Comparison of ENCODE assay signal across 11 cellular contexts in genomic region chr10:129969528-129970264, GRCh38. TPM values are rescaled to one million over a fixed set of nuclear protein-coding genes. Genes with fewer than 3 reads are reported as not detected.
A peak's percentile ranks its signal among the peaks of the same experiment; 100 is the strongest.
DNase-seq lines count a peak whose midpoint lies in the region; ATAC-seq and TF ChIP-seq lines count a peak whose summit lies in the region.
"Had no signal": no experiment of that assay in that cellular context is flagged by ENCODE, and none has a peak within 500 bp of the region (broad histone marks: within the 10 kb centered on the region; RNA-seq: fewer than 3 reads in every experiment).

No MANE protein-coding gene starts in this region.

- no peak overlapping the region for H3K9ac ChIP-seq in skeletal muscle satellite cell (ENCODE audit: low read depth, low read length)

- ATAC-seq in activated T-cell treated with anti-CD3 and anti-CD28 coated beads, Interleukin-2, amount 50 U/mL, for 4 hours: no peak
- ATAC-seq in right cardiac atrium: no peak
- ATAC-seq in foreskin keratinocyte: no peak
- no peak for ATAC-seq in HG02623 (IDR thresholded peaks at IDR 0.05; ENCODE audit: unreplicated experiment)

- intact Hi-C loops in right cardiac atrium (cut with DNase I): loop anchor here (5.0 to 10.0 kb wide), 3 partner anchors 87 to 937 kb away; no protein-coding TSS in a partner anchor

- POLR2A ChIA-PET in activated CD4-positive, alpha-beta memory T cell treated with anti-CD3 and anti-CD28 coated beads, Interleukin-2, amount 10 ng/mL, durations not matched to agents 7 days and 5 days (lab: Charles Lee): no interaction called here

- no peak overlapping the region for H3K4me3 Mint-ChIP-seq in activated T-cell treated with anti-CD3 and anti-CD28 coated beads, Interleukin-2, amount 50 U/mL, for 24 hours
- no peak overlapping the region for H3K4me3 Mint-ChIP-seq in activated T-cell treated with anti-CD3 and anti-CD28 coated beads, Interleukin-2, amount 50 U/mL, for 4 hours
- H3K4me3 Mint-ChIP-seq in activated CD4-positive, alpha-beta memory T cell treated with anti-CD3 and anti-CD28 coated beads, Interleukin-2, amount 10 ng/mL, durations not matched to agents 7 days and 5 days: peak overlapping the region; percentile 30
- H3K4me3 Mint-ChIP-seq: activated naive CD4-positive, alpha-beta T cell treated with anti-CD3 and anti-CD28 coated beads, Interleukin-2, amount 50 U/mL, for 24 hours; dendritic cell treated with granulocyte-macrophage colony-stimulating factor and Interleukin-4, amounts not matched to agents 40 ng/mL and 50 ng/mL, for 4 days had no signal

- H3K27me3 Mint-ChIP-seq in activated T-cell treated with anti-CD3 and anti-CD28 coated beads, Interleukin-2, amount 50 U/mL, for 24 hours: peaks cover 74% of the 10 kb centered on the region
- peaks cover 64% of the 10 kb centered on the region for H3K27me3 Mint-ChIP-seq in activated T-cell treated with anti-CD3 and anti-CD28 coated beads, Interleukin-2, amount 50 U/mL, for 4 hours (ENCODE audit: low read depth)
- H3K27me3 Mint-ChIP-seq in activated CD4-positive, alpha-beta memory T cell treated with anti-CD3 and anti-CD28 coated beads, Interleukin-2, amount 10 ng/mL, durations not matched to agents 7 days and 5 days: peaks cover 60% of the 10 kb centered on the region

- peak overlapping the region; percentile 35 for H3K4me3 ChIP-seq in right cardiac atrium (ENCODE audit: low read length)
- H3K4me3 ChIP-seq in skeletal muscle satellite cell (ENCODE audit: low read length): no peak overlapping the region

- peak overlapping the region; percentile 58 for H3K27ac Mint-ChIP-seq in activated T-cell treated with anti-CD3 and anti-CD28 coated beads, Interleukin-2, amount 50 U/mL, for 24 hours
- H3K27ac Mint-ChIP-seq in activated CD4-positive, alpha-beta memory T cell treated with anti-CD3 and anti-CD28 coated beads, Interleukin-2, amount 10 ng/mL, durations not matched to agents 7 days and 5 days: peak overlapping the region; percentile 52
- H3K27ac Mint-ChIP-seq: dendritic cell treated with granulocyte-macrophage colony-stimulating factor and Interleukin-4, amounts not matched to agents 40 ng/mL and 50 ng/mL, for 4 days had no signal

- H3K9me3 ChIP-seq in right cardiac atrium (ENCODE audit: control insufficient read depth, low read length) (no peaks in the 10 kb centered on the region), skeletal muscle satellite cell (replicated peaks; ENCODE audit: low read length) (no peaks in the 10 kb centered on the region)

- CTCF ChIA-PET in activated CD4-positive, alpha-beta memory T cell treated with anti-CD3 and anti-CD28 coated beads, Interleukin-2, amount 10 ng/mL, durations not matched to agents 7 days and 5 days (lab: Charles Lee): no interaction called here

- TF ChIP-seq CTCF in foreskin keratinocyte (conservative IDR thresholded peaks at IDR 0.05): no peak

- H3K4me2 ChIP-seq in skeletal muscle satellite cell (ENCODE audit: low read length): peak overlapping the region; percentile 52

- H3K27me3 ChIP-seq in right cardiac atrium (ENCODE audit: control insufficient read depth, insufficient read depth) (no peaks in the 10 kb centered on the region), skeletal muscle satellite cell (ENCODE audit: control insufficient read depth, insufficient read depth, low read length) (peaks cover 62% of the 10 kb centered on the region), foreskin keratinocyte (peaks cover 100% of the 10 kb centered on the region)

- no peaks in the 10 kb centered on the region for H3K9me3 Mint-ChIP-seq in activated T-cell treated with anti-CD3 and anti-CD28 coated beads, Interleukin-2, amount 50 U/mL, for 24 hours
- no peaks in the 10 kb centered on the region for H3K9me3 Mint-ChIP-seq in activated T-cell treated with anti-CD3 and anti-CD28 coated beads, Interleukin-2, amount 50 U/mL, for 4 hours
- no peaks in the 10 kb centered on the region for H3K9me3 Mint-ChIP-seq in activated CD4-positive, alpha-beta memory T cell treated with anti-CD3 and anti-CD28 coated beads, Interleukin-2, amount 10 ng/mL, durations not matched to agents 7 days and 5 days
- H3K9me3 Mint-ChIP-seq: activated naive CD4-positive, alpha-beta T cell treated with anti-CD3 and anti-CD28 coated beads, Interleukin-2, amount 50 U/mL, for 24 hours; dendritic cell treated with granulocyte-macrophage colony-stimulating factor and Interleukin-4, amounts not matched to agents 40 ng/mL and 50 ng/mL, for 4 days had no signal

- H3K4me1 Mint-ChIP-seq in activated T-cell treated with anti-CD3 and anti-CD28 coated beads, Interleukin-2, amount 50 U/mL, for 24 hours (ENCODE audit: low read depth): peaks cover 13% of the 10 kb centered on the region
- peaks cover 9% of the 10 kb centered on the region for H3K4me1 Mint-ChIP-seq in activated T-cell treated with anti-CD3 and anti-CD28 coated beads, Interleukin-2, amount 50 U/mL, for 4 hours (ENCODE audit: low read depth)
- H3K4me1 Mint-ChIP-seq in activated CD4-positive, alpha-beta memory T cell treated with anti-CD3 and anti-CD28 coated beads, Interleukin-2, amount 10 ng/mL, durations not matched to agents 7 days and 5 days: peaks cover 12% of the 10 kb centered on the region

- 3% methylated on average over 43 of the region's 43 CpGs for WGBS in right cardiac atrium

- no peaks in the 10 kb centered on the region for H3K36me3 ChIP-seq in skeletal muscle satellite cell (ENCODE audit: insufficient read depth, low read length)

- no peak for DNase-seq in activated T-cell treated with anti-CD3 and anti-CD28 coated beads, Interleukin-2, amount 50 U/mL, for 24 hours
- DNase-seq in activated T-cell treated with anti-CD3 and anti-CD28 coated beads, Interleukin-2, amount 50 U/mL, for 4 hours: no peak
- DNase-seq in activated CD4-positive, alpha-beta memory T cell treated with anti-CD3 and anti-CD28 coated beads, Interleukin-2, amount 10 ng/mL, durations not matched to agents 7 days and 5 days: no peak
- DNase-seq in right cardiac atrium (peak in 1 of 3 donors; percentile 53), foreskin keratinocyte (no peak), NCI-H2081 (lab: John Stamatoyannopoulos, UW) (no peak)

- H3K4me1 ChIP-seq in right cardiac atrium (ENCODE audit: control insufficient read depth, insufficient read depth, low read length): no peaks in the 10 kb centered on the region
- peaks cover 21% of the 10 kb centered on the region for H3K4me1 ChIP-seq in skeletal muscle satellite cell (ENCODE audit: control insufficient read depth, insufficient read depth, low read length)
- H3K4me1 ChIP-seq in foreskin keratinocyte: no peaks in the 10 kb centered on the region

- H3K27ac ChIP-seq in right cardiac atrium (ENCODE audit: low read length) (no peak overlapping the region), foreskin keratinocyte (no peak overlapping the region)

- H3K36me3 Mint-ChIP-seq in activated T-cell treated with anti-CD3 and anti-CD28 coated beads, Interleukin-2, amount 50 U/mL, for 24 hours (ENCODE audit: low read depth): no peaks in the 10 kb centered on the region
- H3K36me3 Mint-ChIP-seq in activated T-cell treated with anti-CD3 and anti-CD28 coated beads, Interleukin-2, amount 50 U/mL, for 4 hours (ENCODE audit: insufficient read depth): no peaks in the 10 kb centered on the region
- peaks cover 5% of the 10 kb centered on the region for H3K36me3 Mint-ChIP-seq in activated CD4-positive, alpha-beta memory T cell treated with anti-CD3 and anti-CD28 coated beads, Interleukin-2, amount 10 ng/mL, durations not matched to agents 7 days and 5 days (ENCODE audit: low read depth)
- H3K36me3 Mint-ChIP-seq: activated naive CD4-positive, alpha-beta T cell treated with anti-CD3 and anti-CD28 coated beads, Interleukin-2, amount 50 U/mL, for 24 hours had no signal

RNA-seq across cellular contexts. Expression of gene EBF3, which starts 5.6 kb away (rescaled TPM):
- not detected for total RNA-seq in activated T-cell treated with anti-CD3 and anti-CD28 coated beads, Interleukin-2, amount 50 U/mL, for 4 hours
- not detected for total RNA-seq in activated CD4-positive, alpha-beta memory T cell treated with anti-CD3 and anti-CD28 coated beads, Interleukin-2, amount 10 ng/mL, durations not matched to agents 7 days and 5 days
- total RNA-seq in right cardiac atrium (1 to 10 TPM; 4.4 to 9.7 (median 7.7) TPM), foreskin keratinocyte (0.03 and 0.04 TPM in 2 replicates)
- polyA plus RNA-seq in right cardiac atrium (8.5 TPM), foreskin keratinocyte (0.02 TPM in 1 of 2 replicates, not detected in the other)
- 12.9 and 16.2 TPM in 2 replicates for total RNA-seq in skeletal muscle satellite cell (2012; rRNA removed)
- total RNA-seq: MCF 10A had no signal
